Comparison of ENCODE assay signal across 10 cellular contexts in the genomic region with DNA sequence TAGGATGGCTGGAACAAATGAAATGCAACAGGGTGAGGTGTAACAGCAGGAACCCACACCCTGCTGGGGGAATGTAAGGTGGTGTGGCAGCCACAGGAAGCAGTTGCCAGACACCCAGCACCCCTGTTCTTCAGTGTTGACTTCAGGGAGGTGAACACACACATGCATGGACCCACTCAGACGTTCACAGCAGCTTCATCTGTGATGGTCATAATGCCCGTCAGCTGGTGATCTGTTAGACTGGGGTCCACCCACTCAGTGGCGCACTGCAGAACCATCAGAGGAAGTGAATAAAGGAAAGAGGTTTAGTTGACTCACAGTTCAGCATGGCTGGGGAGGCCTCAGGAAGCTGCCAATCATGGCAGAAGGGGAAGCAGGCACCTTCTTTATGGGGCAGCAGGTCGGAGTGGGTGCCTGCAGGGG. TPM values are rescaled to one million over a fixed set of nuclear protein-coding genes. Genes with fewer than 3 reads are reported as not detected.
DNase-seq lines count a peak whose midpoint lies in the region; ATAC-seq and TF ChIP-seq lines count a peak whose summit lies in the region.
"Had no signal": no experiment of that assay in that cellular context is flagged by ENCODE, and none has a peak within 500 bp of the region (broad histone marks: within the 10 kb centered on the region; RNA-seq: fewer than 3 reads in every experiment).

No MANE protein-coding gene starts in this region.

- intact Hi-C loops in PC-9 (cut with micrococcal nuclease; ENCODE audit: unreplicated experiment), result no loop called here

- H3K27ac Mint-ChIP-seq in activated T-helper 17 cell treated with anti-CD3 and anti-CD28 coated beads, Interleukin-2, amount 50 U/mL, for 72 hours, result peak overlapping the region; percentile 87

- H3K4me2 ChIP-seq in PC-9, result no peak overlapping the region

- no peaks in the 10 kb centered on the region for H3K4me1 ChIP-seq in PC-9 (replicated peaks; ENCODE audit: insufficient read depth)
- H3K4me1 ChIP-seq: upper lobe of left lung had no signal

- no peaks in the 10 kb centered on the region for H3K27me3 Mint-ChIP-seq in activated T-helper 17 cell treated with anti-CD3 and anti-CD28 coated beads, Interleukin-2, amount 50 U/mL, for 72 hours

- H2AFZ ChIP-seq in PC-9, result no peak overlapping the region

- H3K36me3 Mint-ChIP-seq in activated T-helper 17 cell treated with anti-CD3 and anti-CD28 coated beads, Interleukin-2, amount 50 U/mL, for 72 hours (ENCODE audit: low read depth), result no peaks in the 10 kb centered on the region

- no peaks in the 10 kb centered on the region for H3K79me2 ChIP-seq in PC-9 (ENCODE audit: low read depth)

- TF ChIP-seq CTCF in PC-9 (conservative IDR thresholded peaks at IDR 0.05), result no peak

- H3F3A ChIP-seq in PC-9 (ENCODE audit: insufficient read depth, low read depth), result 0 out of 2 replicates have a peak, but pooled peaks cover under 1% of the 10 kb centered on the region

- POLR2A ChIA-PET in PC-9 (lab: Charles Lee; ENCODE audit: unreplicated experiment), result no interaction called here

- H3K27me3 ChIP-seq in PC-9 (ENCODE audit: insufficient read depth, low read depth), result no peaks in the 10 kb centered on the region
- H3K27me3 ChIP-seq: upper lobe of left lung had no signal

- peak; percentile 92 for ATAC-seq in activated T-helper 17 cell treated with anti-CD3 and anti-CD28 coated beads, Interleukin-2, amount 50 U/mL, for 72 hours (replicated peaks)

- no peaks in the 10 kb centered on the region for H4K20me1 ChIP-seq in PC-9 (ENCODE audit: insufficient read depth)

- no peak overlapping the region for H3K4me3 ChIP-seq in PC-9
- H3K4me3 ChIP-seq: upper lobe of left lung had no signal

- no peaks in the 10 kb centered on the region for H3K9me3 ChIP-seq in PC-9 (ENCODE audit: insufficient read depth, low read depth)
- H3K9me3 ChIP-seq: upper lobe of left lung had no signal

- H3K4me1 Mint-ChIP-seq in activated T-helper 17 cell treated with anti-CD3 and anti-CD28 coated beads, Interleukin-2, amount 50 U/mL, for 72 hours, result peaks cover 8% of the 10 kb centered on the region

- no peak overlapping the region for H3K27ac ChIP-seq in PC-9
- H3K27ac ChIP-seq: upper lobe of left lung had no signal

- peak overlapping the region; percentile 47 for H3K4me3 Mint-ChIP-seq in activated T-helper 17 cell treated with anti-CD3 and anti-CD28 coated beads, Interleukin-2, amount 50 U/mL, for 72 hours

- DNase-seq in GF-D8 (lab: John Stamatoyannopoulos, UW) (peak; percentile 27), NOMO-1 treated with dmso at 0.1 percent for 144 hours (lab: John Stamatoyannopoulos, UW; ENCODE audit: unreplicated experiment) (peak; percentile 69), anterior cingulate cortex (lab: John Stamatoyannopoulos, UW) (no peak), glomerular visceral epithelial cell (ENCODE audit: extremely low spot score) (no peak), PC-9 (no peak), NCI-H1092 (lab: John Stamatoyannopoulos, UW) (no peak)
- peak in 2 of 3 donors; percentile 27 to 38 for DNase-seq in stimulated activated CD4-positive, alpha-beta T cell treated with anti-CD3 and anti-CD28 coated beads, Interleukin-12 subunit alpha, Interleukin-12 subunit beta, amount 100 ng/mL, for 48 hours (ENCODE audit: low read depth in 2 of 3, low spot score in 1 of 3)
- DNase-seq: islet precursor cell had no signal

- H3K36me3 ChIP-seq in PC-9 (ENCODE audit: low read depth), result no peaks in the 10 kb centered on the region

- no TSS peak for BruUV-seq in PC-9 (replicated peaks; lab: Mats Ljungman, UMichigan)

- H3K9me2 ChIP-seq in PC-9 (ENCODE audit: insufficient read depth), result no peaks in the 10 kb centered on the region

- CTCF ChIA-PET in PC-9 (lab: Charles Lee), result no interaction called here

- no peaks in the 10 kb centered on the region for H3K9me3 Mint-ChIP-seq in activated T-helper 17 cell treated with anti-CD3 and anti-CD28 coated beads, Interleukin-2, amount 50 U/mL, for 72 hours

RNA-seq across cellular contexts. Expression of a gene that starts 22.7 kb away (rescaled TPM):
- 1 to 10 TPM in 1 of 2 donors, under 1 TPM in 1; 0.95 to 3.7 TPM for total RNA-seq in activated T-helper 17 cell treated with anti-CD3 and anti-CD28 coated beads, Interleukin-2, amount 50 U/mL, for 72 hours
- 2.6 and 6.5 TPM in 2 replicates for total RNA-seq in PC-9 (2021)

RNA-seq across cellular contexts. Expression of a gene that starts 44.0 kb away (rescaled TPM):
- 100 to 1,000 TPM in 1 of 2 donors, 10 to 100 TPM in 1; 99.4 to 144 TPM for total RNA-seq in activated T-helper 17 cell treated with anti-CD3 and anti-CD28 coated beads, Interleukin-2, amount 50 U/mL, for 72 hours
- 124 and 147 TPM in 2 replicates for total RNA-seq in PC-9 (2021)

Comparison
In these comparisons a context has a peak if more than half of its experiments do, and no peak if none do; other contexts are left out.
1. DNase-seq: peak in GF-D8 (single experiment), NOMO-1 treated with dmso at 0.1 percent for 144 hours (single experiment) and stimulated activated CD4-positive, alpha-beta T cell treated with anti-CD3 and anti-CD28 coated beads, Interleukin-12 subunit alpha, Interleukin-12 subunit beta, amount 100 ng/mL, for 48 hours (2 of 3); none in anterior cingulate cortex (0 of 58), glomerular visceral epithelial cell (single experiment), PC-9 (0 of 2) and NCI-H1092 (single experiment).